In genomic region chr18:76490701-76491171, GRCh38 we compare ENCODE assay signal across 8 cellular contexts. TPM values are rescaled to one million over a fixed set of nuclear protein-coding genes. Genes with fewer than 3 reads are reported as not detected.
DNase-seq lines count a peak whose midpoint lies in the region; ATAC-seq and TF ChIP-seq lines count a peak whose summit lies in the region.

No MANE protein-coding gene starts in this region.

- H3K27ac Mint-ChIP-seq in CD4-positive, alpha-beta memory T cell: peak overlapping the region; percentile 21 to 86 (median 84)
- peak overlapping the region; percentile 30 for H3K27ac Mint-ChIP-seq in activated CD4-positive, alpha-beta T cell treated with anti-CD3 and anti-CD28 coated beads, Interleukin-2, amount 10 ng/mL, durations not matched to agents 24 days and 14 days
- peak overlapping the region; percentile 93 for H3K27ac Mint-ChIP-seq in endodermal cell

- H3K9ac ChIP-seq in HUES6 (ENCODE audit: low read length) (peak overlapping the region; percentile 78), endodermal cell (ENCODE audit: extremely low read depth, low read length, poor library complexity, severe bottlenecking) (peak overlapping the region; percentile 84)

- no peaks in the 10 kb centered on the region for H3K9me3 ChIP-seq in CD4-positive, alpha-beta memory T cell (ENCODE audit: control insufficient read depth in 1 of 2, low read length in 2 of 2)
- H3K9me3 ChIP-seq in HUES6 (ENCODE audit: control insufficient read depth, insufficient read depth, low read depth, low read length) (no peaks in the 10 kb centered on the region), endodermal cell (ENCODE audit: control insufficient read depth, low read length) (no peaks in the 10 kb centered on the region), muscle layer of duodenum (ENCODE audit: control insufficient read depth in 1 of 2, low read length in 2 of 2) (no peaks in the 10 kb centered on the region), uterus (no peaks in the 10 kb centered on the region)

- no peaks in the 10 kb centered on the region for H3K36me3 ChIP-seq in CD4-positive, alpha-beta memory T cell (ENCODE audit: insufficient read depth, low read length)
- no peaks in the 10 kb centered on the region for H3K36me3 ChIP-seq in HUES6 (ENCODE audit: control insufficient read depth, insufficient read depth, low read length)
- H3K36me3 ChIP-seq in endodermal cell (ENCODE audit: control insufficient read depth, insufficient read depth, low read length): no peaks in the 10 kb centered on the region
- no peaks in the 10 kb centered on the region for H3K36me3 ChIP-seq in muscle layer of duodenum (ENCODE audit: control insufficient read depth in 1 of 2, insufficient read depth in 2 of 2, low read length in 2 of 2)
- no peaks in the 10 kb centered on the region for H3K36me3 ChIP-seq in uterus

- POLR2A ChIA-PET in CD4-positive, alpha-beta memory T cell (lab: Charles Lee; ENCODE audit: partially characterized antibody): no interaction called here

- ATAC-seq in GM18502 (IDR thresholded peaks at IDR 0.05; ENCODE audit: poor library complexity, unreplicated experiment): no peak

- intact Hi-C loops in CD4-positive, alpha-beta memory T cell (cut with micrococcal nuclease): loop anchor here (5.0 kb wide), 2 partner anchors 232 to 332 kb away; partner anchors contain the start of gene ZNF236
- intact Hi-C loops in activated CD4-positive, alpha-beta T cell treated with anti-CD3 and anti-CD28 coated beads, Interleukin-2, amount 10 ng/mL, durations not matched to agents 24 days and 14 days (cut with micrococcal nuclease): loop anchor here (5.0 to 10.0 kb wide), 3 partner anchors 78 to 1278 kb away; partner anchors contain the start of gene TSHZ1
- intact Hi-C loops in uterus (cut with DNase I; ENCODE audit: low total_unique reads): loop anchor here (5.0 kb wide), 1 partner anchor 197 kb away; no protein-coding TSS in a partner anchor

- H3K4me1 Mint-ChIP-seq in CD4-positive, alpha-beta memory T cell: peaks cover 18 to 51% (median 32%) of the 10 kb centered on the region in 4 donors
- H3K4me1 Mint-ChIP-seq in activated CD4-positive, alpha-beta T cell treated with anti-CD3 and anti-CD28 coated beads, Interleukin-2, amount 10 ng/mL, durations not matched to agents 24 days and 14 days: peaks cover 31% of the 10 kb centered on the region
- peaks cover 43% of the 10 kb centered on the region for H3K4me1 Mint-ChIP-seq in endodermal cell

- H3K36me3 Mint-ChIP-seq in CD4-positive, alpha-beta memory T cell: peaks cover 0 to 7% of the 10 kb centered on the region in 2 donors
- H3K36me3 Mint-ChIP-seq in activated CD4-positive, alpha-beta T cell treated with anti-CD3 and anti-CD28 coated beads, Interleukin-2, amount 10 ng/mL, durations not matched to agents 24 days and 14 days (ENCODE audit: low read depth): peaks cover 6% of the 10 kb centered on the region
- H3K36me3 Mint-ChIP-seq in endodermal cell (ENCODE audit: low read depth): no peaks in the 10 kb centered on the region

- peak in 1 of 2 donors; percentile 41 for TF ChIP-seq POLR2A in uterus (IDR thresholded peaks at IDR 0.05)

- H3K4me1 ChIP-seq in CD4-positive, alpha-beta memory T cell (ENCODE audit: insufficient read depth, low read length): peaks cover 33% of the 10 kb centered on the region
- H3K4me1 ChIP-seq in HUES6 (ENCODE audit: control insufficient read depth, insufficient read depth, low read length): peaks cover 45% of the 10 kb centered on the region
- H3K4me1 ChIP-seq in endodermal cell (ENCODE audit: control insufficient read depth, insufficient read depth, low read length): peaks cover 2% of the 10 kb centered on the region
- peaks cover 16 to 22% of the 10 kb centered on the region in 2 donors for H3K4me1 ChIP-seq in muscle layer of duodenum (ENCODE audit: control insufficient read depth in 1 of 2, insufficient read depth in 2 of 2, low read length in 2 of 2)
- peaks cover 0 to 6% of the 10 kb centered on the region in 2 donors for H3K4me1 ChIP-seq in uterus

- peak; percentile 41 to 74 (median 60) for DNase-seq in CD4-positive, alpha-beta memory T cell
- DNase-seq in activated CD4-positive, alpha-beta T cell treated with anti-CD3 and anti-CD28 coated beads, Interleukin-2, amount 10 ng/mL, durations not matched to agents 24 days and 14 days: peak; percentile 81
- DNase-seq in endodermal cell (peak; percentile 86), uterus (peak; percentile 54 to 70), DMS79 treated with DMSO at 0.1 percent for 48 hours (lab: John Stamatoyannopoulos, UW) (no peak)

- H3K27me3 ChIP-seq in CD4-positive, alpha-beta memory T cell (ENCODE audit: insufficient read depth, low read length): peaks cover 25% of the 10 kb centered on the region
- H3K27me3 ChIP-seq in HUES6 (ENCODE audit: control insufficient read depth, insufficient read depth, low read length) (peaks cover 15% of the 10 kb centered on the region; the same call in 1 of the 2 replicates), endodermal cell (ENCODE audit: control insufficient read depth, insufficient read depth, low read length, poor library complexity, severe bottlenecking) (no peaks in the 10 kb centered on the region), muscle layer of duodenum (ENCODE audit: low read depth, low read length) (no peaks in the 10 kb centered on the region), uterus (no peaks in the 10 kb centered on the region)

- 0 to 2% methylated on average over 9 to 32 of the region's 32 CpGs for WGBS in endodermal cell (ENCODE audit: insufficient coverage in 1 of 2, insufficient read length in 1 of 2), 2 experiments

- peaks cover 39 to 53% of the 10 kb centered on the region in 2 donors for H3K27me3 Mint-ChIP-seq in CD4-positive, alpha-beta memory T cell
- peaks cover 68% of the 10 kb centered on the region for H3K27me3 Mint-ChIP-seq in activated CD4-positive, alpha-beta T cell treated with anti-CD3 and anti-CD28 coated beads, Interleukin-2, amount 10 ng/mL, durations not matched to agents 24 days and 14 days
- H3K27me3 Mint-ChIP-seq in endodermal cell (ENCODE audit: insufficient read depth): peaks cover 4% of the 10 kb centered on the region

- TF ChIP-seq CTCF in endodermal cell (conservative IDR thresholded peaks at IDR 0.05): no peak
- no peak for TF ChIP-seq CTCF in uterus (IDR thresholded peaks at IDR 0.05)

- no peaks in the 10 kb centered on the region for H3K9me3 Mint-ChIP-seq in CD4-positive, alpha-beta memory T cell
- H3K9me3 Mint-ChIP-seq in activated CD4-positive, alpha-beta T cell treated with anti-CD3 and anti-CD28 coated beads, Interleukin-2, amount 10 ng/mL, durations not matched to agents 24 days and 14 days: no peaks in the 10 kb centered on the region
- H3K9me3 Mint-ChIP-seq in endodermal cell: no peaks in the 10 kb centered on the region

- CTCF ChIA-PET in CD4-positive, alpha-beta memory T cell (lab: Charles Lee; ENCODE audit: partially characterized antibody): no interaction called here

- H3K4me3 ChIP-seq in CD4-positive, alpha-beta memory T cell (ENCODE audit: low read length in 2 of 2): peak overlapping the region in 1 of 2 donors; percentile 36
- peak overlapping the region; percentile 77 for H3K4me3 ChIP-seq in HUES6 (ENCODE audit: low read depth, low read length)
- H3K4me3 ChIP-seq in endodermal cell (ENCODE audit: low read length): peak overlapping the region; percentile 90
- H3K4me3 ChIP-seq in muscle layer of duodenum (ENCODE audit: low read depth in 1 of 2, low read length in 2 of 2): peak overlapping the region; percentile 73 to 75
- H3K4me3 ChIP-seq in uterus: peak overlapping the region; percentile 60 to 83

- H3K27ac ChIP-seq in CD4-positive, alpha-beta memory T cell (ENCODE audit: low read depth, low read length): peak overlapping the region; percentile 33
- H3K27ac ChIP-seq in HUES6 (ENCODE audit: low read depth, low read length) (no peak overlapping the region; the same call in 1 of the 2 replicates), endodermal cell (ENCODE audit: low read depth, low read length) (peak overlapping the region; percentile 80), muscle layer of duodenum (ENCODE audit: low read length) (peak overlapping the region; percentile 74), uterus (peak overlapping the region; percentile 94 to 97)

- H3K4me3 Mint-ChIP-seq in CD4-positive, alpha-beta memory T cell: peak overlapping the region; percentile 85 to 92 (median 90)
- peak overlapping the region; percentile 80 for H3K4me3 Mint-ChIP-seq in activated CD4-positive, alpha-beta T cell treated with anti-CD3 and anti-CD28 coated beads, Interleukin-2, amount 10 ng/mL, durations not matched to agents 24 days and 14 days
- H3K4me3 Mint-ChIP-seq in endodermal cell: peak overlapping the region; percentile 87

RNA-seq across cellular contexts. Expression of gene ZNF516, which starts 4.3 kb away (rescaled TPM):
- 1 to 10 TPM; 7.7 to 9.9 TPM for total RNA-seq in CD4-positive, alpha-beta memory T cell
- polyA plus RNA-seq in CD4-positive, alpha-beta memory T cell: 1 to 10 TPM in 1 of 2 donors, under 1 TPM in 1; 0.25 to 2.2 TPM
- total RNA-seq in activated CD4-positive, alpha-beta T cell treated with anti-CD3 and anti-CD28 coated beads, Interleukin-2, amount 10 ng/mL, durations not matched to agents 24 days and 14 days: 0.85 and 1.6 TPM in 2 replicates
- total RNA-seq in endodermal cell (10 to 100 TPM; 60.2 to 77.9 TPM), uterus (100 to 1,000 TPM in 1 of 4 donors, 10 to 100 TPM in 3; 29.4 to 177 (median 65.7) TPM)
- polyA plus RNA-seq in endodermal cell (2013, experiment 1 of 2): 61.3 TPM
- 59.9 TPM for polyA plus RNA-seq in endodermal cell (2013, experiment 2 of 2)

Comparison
In these comparisons a context has a peak if more than half of its experiments do, and no peak if none do; other contexts are left out.
1. H3K27ac Mint-ChIP-seq: peak in every context shown above with its lines; median percentile 93 in endodermal cell; 84 in CD4-positive, alpha-beta memory T cell; 30 in activated CD4-positive, alpha-beta T cell treated with anti-CD3 and anti-CD28 coated beads, Interleukin-2, amount 10 ng/mL, durations not matched to agents 24 days and 14 days.